2 cellular contexts compared by ENCODE assay signal in the genomic region with DNA sequence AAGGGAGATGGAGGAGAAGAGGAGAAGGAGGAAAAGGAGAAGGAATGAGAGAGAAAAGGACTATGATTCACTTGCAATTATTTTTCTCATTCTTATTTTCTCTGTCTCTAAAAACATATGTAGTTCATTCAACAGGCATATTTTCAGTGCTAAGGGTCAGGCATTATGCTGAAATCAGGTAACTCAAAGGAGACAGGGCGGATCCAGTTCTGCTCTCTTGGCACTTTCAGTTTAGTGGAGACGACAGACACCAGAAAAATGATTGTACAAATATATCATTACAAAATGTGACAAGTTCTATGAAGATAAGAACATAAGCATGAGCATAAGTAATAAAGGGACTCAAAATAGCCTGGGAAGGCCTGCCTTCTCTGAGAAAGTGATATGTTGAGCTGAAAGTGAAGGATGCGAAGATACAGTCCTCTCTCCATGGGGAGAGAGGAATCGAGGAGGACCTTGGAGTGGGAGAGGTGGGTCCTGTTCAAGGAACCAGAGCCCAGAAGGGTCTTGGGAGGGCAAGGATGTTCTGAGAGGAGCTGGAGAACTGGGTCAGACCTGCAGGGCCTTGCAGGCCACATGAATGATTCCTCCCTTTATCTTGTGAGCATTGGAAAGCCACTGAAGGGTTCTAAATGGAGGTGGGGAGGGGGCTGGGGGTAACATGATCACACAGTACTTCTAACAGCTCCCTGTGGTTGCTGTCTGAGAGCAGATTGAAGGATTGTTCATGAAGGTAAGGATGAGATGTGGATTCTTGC.
TF ChIP-seq lines count a peak whose summit lies in the region.

No MANE protein-coding gene starts in this region.

TF ChIP-seq in A549, 52 proteins besides CTCF, POLR2A, EP300 and RAD21:
- TF ChIP-seq HOXB5 (CRISPR knock-in tag; IDR thresholded peaks at IDR 0.05), result no peak
- TF ChIP-seq NFE2L2 (conservative IDR thresholded peaks at IDR 0.05; ENCODE audit: low read length), result no peak
- TF ChIP-seq RCOR1 (IDR thresholded peaks at IDR 0.05; ENCODE audit: low read depth, low read length), result no peak
- TF ChIP-seq HOXA7 (CRISPR knock-in tag; IDR thresholded peaks at IDR 0.05), result no peak
- no peak for TF ChIP-seq TP53 (CRISPR knock-in tag; IDR thresholded peaks at IDR 0.05)
- no peak for TF ChIP-seq NPAS2 (CRISPR knock-in tag; IDR thresholded peaks at IDR 0.05; ENCODE audit: borderline replicate concordance)
- TF ChIP-seq FOSB (CRISPR knock-in tag; IDR thresholded peaks at IDR 0.05), result no peak
- TF ChIP-seq, protein P1, sequence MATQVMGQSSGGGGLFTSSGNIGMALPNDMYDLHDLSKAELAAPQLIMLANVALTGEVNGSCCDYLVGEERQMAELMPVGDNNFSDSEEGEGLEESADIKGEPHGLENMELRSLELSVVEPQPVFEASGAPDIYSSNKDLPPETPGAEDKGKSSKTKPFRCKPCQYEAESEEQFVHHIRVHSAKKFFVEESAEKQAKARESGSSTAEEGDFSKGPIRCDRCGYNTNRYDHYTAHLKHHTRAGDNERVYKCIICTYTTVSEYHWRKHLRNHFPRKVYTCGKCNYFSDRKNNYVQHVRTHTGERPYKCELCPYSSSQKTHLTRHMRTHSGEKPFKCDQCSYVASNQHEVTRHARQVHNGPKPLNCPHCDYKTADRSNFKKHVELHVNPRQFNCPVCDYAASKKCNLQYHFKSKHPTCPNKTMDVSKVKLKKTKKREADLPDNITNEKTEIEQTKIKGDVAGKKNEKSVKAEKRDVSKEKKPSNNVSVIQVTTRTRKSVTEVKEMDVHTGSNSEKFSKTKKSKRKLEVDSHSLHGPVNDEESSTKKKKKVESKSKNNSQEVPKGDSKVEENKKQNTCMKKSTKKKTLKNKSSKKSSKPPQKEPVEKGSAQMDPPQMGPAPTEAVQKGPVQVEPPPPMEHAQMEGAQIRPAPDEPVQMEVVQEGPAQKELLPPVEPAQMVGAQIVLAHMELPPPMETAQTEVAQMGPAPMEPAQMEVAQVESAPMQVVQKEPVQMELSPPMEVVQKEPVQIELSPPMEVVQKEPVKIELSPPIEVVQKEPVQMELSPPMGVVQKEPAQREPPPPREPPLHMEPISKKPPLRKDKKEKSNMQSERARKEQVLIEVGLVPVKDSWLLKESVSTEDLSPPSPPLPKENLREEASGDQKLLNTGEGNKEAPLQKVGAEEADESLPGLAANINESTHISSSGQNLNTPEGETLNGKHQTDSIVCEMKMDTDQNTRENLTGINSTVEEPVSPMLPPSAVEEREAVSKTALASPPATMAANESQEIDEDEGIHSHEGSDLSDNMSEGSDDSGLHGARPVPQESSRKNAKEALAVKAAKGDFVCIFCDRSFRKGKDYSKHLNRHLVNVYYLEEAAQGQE (IDR thresholded peaks at IDR 0.05), result no peak
- TF ChIP-seq KDM5A (IDR thresholded peaks at IDR 0.05), result no peak
- TF ChIP-seq, protein P2, sequence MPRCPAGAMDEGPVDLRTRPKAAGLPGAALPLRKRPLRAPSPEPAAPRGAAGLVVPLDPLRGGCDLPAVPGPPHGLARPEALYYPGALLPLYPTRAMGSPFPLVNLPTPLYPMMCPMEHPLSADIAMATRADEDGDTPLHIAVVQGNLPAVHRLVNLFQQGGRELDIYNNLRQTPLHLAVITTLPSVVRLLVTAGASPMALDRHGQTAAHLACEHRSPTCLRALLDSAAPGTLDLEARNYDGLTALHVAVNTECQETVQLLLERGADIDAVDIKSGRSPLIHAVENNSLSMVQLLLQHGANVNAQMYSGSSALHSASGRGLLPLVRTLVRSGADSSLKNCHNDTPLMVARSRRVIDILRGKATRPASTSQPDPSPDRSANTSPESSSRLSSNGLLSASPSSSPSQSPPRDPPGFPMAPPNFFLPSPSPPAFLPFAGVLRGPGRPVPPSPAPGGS (IDR thresholded peaks at IDR 0.05), result no peak
- no peak for TF ChIP-seq ZSCAN20 (CRISPR knock-in tag; IDR thresholded peaks at IDR 0.05)
- TF ChIP-seq ZC3H11A (IDR thresholded peaks at IDR 0.05), result no peak
- no peak for TF ChIP-seq MAFK (IDR thresholded peaks at IDR 0.05; ENCODE audit: partially characterized antibody)
- no peak for TF ChIP-seq RFX5 (IDR thresholded peaks at IDR 0.05)
- TF ChIP-seq FOXS1 (CRISPR knock-in tag; IDR thresholded peaks at IDR 0.05), result no peak
- TF ChIP-seq ESRRA (IDR thresholded peaks at IDR 0.05; ENCODE audit: borderline replicate concordance, low read length), result no peak
- no peak for TF ChIP-seq TFCP2L1 (CRISPR knock-in tag; IDR thresholded peaks at IDR 0.05)
- no peak for TF ChIP-seq HES2 (IDR thresholded peaks at IDR 0.05)
TF ChIP-seq in A549: peak in this region for 0.

TF ChIP-seq in K562, 482 proteins besides CTCF, POLR2A, EP300 and RAD21:
- TF ChIP-seq E2F5 (CRISPR knock-in tag; IDR thresholded peaks at IDR 0.05) (no peak), PBX2 (CRISPR knock-in tag; IDR thresholded peaks at IDR 0.05; ENCODE audit: low read depth) (no peak), PBX2 (tag; conservative IDR thresholded peaks at IDR 0.05; ENCODE audit: low read depth) (peak; percentile 40; the same call in 1 of the 2 replicates)
